In genomic region chr22:33653525-33654063, GRCh38 we compare ENCODE assay signal across 2 cellular contexts.
TF ChIP-seq lines count a peak whose summit lies in the region.

No MANE protein-coding gene starts in this region.

TF ChIP-seq in HepG2, 621 proteins besides CTCF, POLR2A, EP300 and RAD21:
- TF ChIP-seq ATF7 (IDR thresholded peaks at IDR 0.05): peak; percentile 74
- TF ChIP-seq ATF7 (CRISPR knock-in tag; IDR thresholded peaks at IDR 0.05): no peak
- 0 out of 2 replicates have a peak, but pooled peaks have one; percentile 5 for TF ChIP-seq CREB1 (IDR thresholded peaks at IDR 0.05)
- TF ChIP-seq CREB1 (CRISPR knock-in tag; IDR thresholded peaks at IDR 0.05): no peak
- no peak for TF ChIP-seq ZNF737 (CRISPR knock-in tag; IDR thresholded peaks at IDR 0.05; ENCODE audit: borderline replicate concordance)
- TF ChIP-seq NFIB (CRISPR knock-in tag; IDR thresholded peaks at IDR 0.05; ENCODE audit: borderline replicate concordance): no peak
- TF ChIP-seq SP1 (IDR thresholded peaks at IDR 0.05): no peak
- no peak for TF ChIP-seq SP1 (CRISPR knock-in tag; IDR thresholded peaks at IDR 0.05)
- no peak for TF ChIP-seq ZC3H4 (CRISPR knock-in tag; IDR thresholded peaks at IDR 0.05; ENCODE audit: borderline replicate concordance)
- no peak for TF ChIP-seq TCF7 (IDR thresholded peaks at IDR 0.05; ENCODE audit: low read depth)
- TF ChIP-seq ZNF451 (CRISPR knock-in tag; IDR thresholded peaks at IDR 0.05): no peak
- TF ChIP-seq HES4 (CRISPR knock-in tag; IDR thresholded peaks at IDR 0.05; ENCODE audit: borderline replicate concordance): no peak
- no peak for TF ChIP-seq KMT2B (CRISPR knock-in tag; IDR thresholded peaks at IDR 0.05)
- no peak for TF ChIP-seq ZNF329 (CRISPR knock-in tag; IDR thresholded peaks at IDR 0.05; ENCODE audit: low read depth)
- no peak for TF ChIP-seq IRF1 (CRISPR knock-in tag; IDR thresholded peaks at IDR 0.05; ENCODE audit: low read depth)
- TF ChIP-seq ZNF629 (CRISPR knock-in tag; conservative IDR thresholded peaks at IDR 0.05): peak; percentile 69
- TF ChIP-seq YEATS2 (CRISPR knock-in tag; IDR thresholded peaks at IDR 0.05; ENCODE audit: borderline replicate concordance): no peak

TF ChIP-seq in H1, 55 proteins besides CTCF, POLR2A, EP300 and RAD21:
- TF ChIP-seq CTBP2 (IDR thresholded peaks at IDR 0.05; ENCODE audit: borderline replicate concordance, insufficient read depth, insufficient read length, low read length) (no peak), EZH2 (IDR thresholded peaks at IDR 0.05; ENCODE audit: low read depth, low read length, severe bottlenecking) (no peak), EGR1 (IDR thresholded peaks at IDR 0.05; ENCODE audit: borderline replicate concordance, low read depth, low read length) (no peak), HDAC2 (IDR thresholded peaks at IDR 0.05; ENCODE audit: borderline replicate concordance in 1 of 2, low read depth in 2 of 2, low read length in 2 of 2) (no peak), TAF1 (IDR thresholded peaks at IDR 0.05; ENCODE audit: low read depth, low read length) (no peak), TAF7 (optimal IDR thresholded peaks at IDR 0.05; ENCODE audit: borderline replicate concordance, low read depth, low read length) (no peak), RFX5 (IDR thresholded peaks at IDR 0.05; ENCODE audit: borderline replicate concordance, low read depth, low read length) (no peak), TCF12 (IDR thresholded peaks at IDR 0.05; ENCODE audit: low read depth, low read length) (no peak), CHD7 (IDR thresholded peaks at IDR 0.05; ENCODE audit: insufficient replicate concordance, low read length) (no peak), ZNF274 (IDR thresholded peaks at IDR 0.05; ENCODE audit: borderline replicate concordance, extremely low read depth, low read length) (no peak), ATF2 (IDR thresholded peaks at IDR 0.05; ENCODE audit: low read length) (no peak), SP1 (IDR thresholded peaks at IDR 0.05; ENCODE audit: low read depth, low read length) (no peak), JUND (IDR thresholded peaks at IDR 0.05; ENCODE audit: low read length) (no peak), SIRT6 (IDR thresholded peaks at IDR 0.05; ENCODE audit: low read length) (no peak), BRCA1 (IDR thresholded peaks at IDR 0.05; ENCODE audit: low read depth, low read length) (no peak), JUN (IDR thresholded peaks at IDR 0.05; ENCODE audit: low read depth, low read length) (no peak), PHF8 (conservative IDR thresholded peaks at IDR 0.05; ENCODE audit: low read depth, low read length) (no peak), USF2 (IDR thresholded peaks at IDR 0.05; ENCODE audit: low read length) (no peak), CREB1 (IDR thresholded peaks at IDR 0.05) (no peak), SP2 (IDR thresholded peaks at IDR 0.05; ENCODE audit: low read length) (no peak)
